In the genomic region with DNA sequence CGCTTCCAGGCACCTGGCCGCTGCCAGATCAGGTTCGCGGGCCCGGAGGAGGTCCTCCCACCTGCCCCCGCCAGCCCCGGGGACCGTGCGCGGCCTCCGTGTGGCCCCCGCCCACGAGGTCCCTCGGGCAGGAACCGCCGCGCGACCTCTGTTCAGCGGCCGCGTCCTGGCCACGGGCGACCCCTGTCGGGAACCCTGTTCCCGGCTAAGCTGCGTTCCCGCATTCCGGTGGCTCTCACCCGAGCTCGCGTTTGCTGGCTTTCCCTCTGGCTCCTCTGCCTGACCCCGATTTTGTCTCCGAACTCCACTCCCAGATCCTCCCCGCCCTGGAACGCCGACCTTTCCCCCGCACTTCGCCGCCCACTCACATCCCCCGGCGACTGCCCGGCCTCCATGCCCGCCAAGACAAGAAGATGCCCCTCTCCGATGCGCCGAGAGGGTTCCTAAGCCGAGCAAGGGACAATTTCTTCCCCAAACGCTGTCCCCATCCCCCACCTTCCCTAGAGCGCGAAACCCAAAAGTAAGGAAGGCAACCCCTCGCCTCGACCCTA, we compare ENCODE assay signal across 8 cellular contexts. TPM values are rescaled to one million over a fixed set of nuclear protein-coding genes. Genes with fewer than 3 reads are reported as not detected.
DNase-seq lines count a peak whose midpoint lies in the region; FAIRE-seq and TF ChIP-seq lines count a peak whose summit lies in the region.

No MANE protein-coding gene starts in this region.

- peak overlapping the region; percentile 74 for H2AFZ ChIP-seq in mesenchymal stem cell (ENCODE audit: low read depth, low read length)

- H2BK5ac ChIP-seq in mesenchymal stem cell (ENCODE audit: low read depth, low read length, poor library complexity, severe bottlenecking) = no peak overlapping the region

- DNase-seq in GM12891 (ENCODE audit: insufficient read length, low spot score) (peak; percentile 50), HTR-8/SVneo (ENCODE audit: insufficient read length, low spot score) (peak; percentile 60), mesenchymal stem cell (peak; percentile 54), HK-2 (ENCODE audit: unreplicated experiment) (no peak), hepatic stellate cell (ENCODE audit: low spot score) (no peak)
- peak; percentile 43 for DNase-seq in activated CD4-positive, alpha-beta T cell treated with anti-CD3 and anti-CD28 coated beads, Interleukin-2, amount 50 U/mL, for 1 hour
- no peak for DNase-seq in effector memory CD4-positive, alpha-beta T cell
- DNase-seq in stimulated activated naive CD4-positive, alpha-beta T cell treated with Interleukin-2 at 50 U/mL for 16 hours (lab: John Stamatoyannopoulos, UW) = peak; percentile 38

- no peak overlapping the region for H2AK5ac ChIP-seq in mesenchymal stem cell (ENCODE audit: low read length, severe bottlenecking)

- peaks cover 36% of the 10 kb centered on the region for H3K4me1 ChIP-seq in effector memory CD4-positive, alpha-beta T cell (ENCODE audit: control insufficient read depth, insufficient read depth, low read length, poor library complexity, severe bottlenecking)
- peaks cover 36% of the 10 kb centered on the region for H3K4me1 ChIP-seq in mesenchymal stem cell (ENCODE audit: control insufficient read depth, insufficient read depth, low read depth, low read length)

- H2BK120ac ChIP-seq in mesenchymal stem cell (ENCODE audit: low read depth, low read length) = peak overlapping the region; percentile 87

- WGBS in mesenchymal stem cell = under 1% methylated on average over 52 of the region's 52 CpGs

- H3K4me3 ChIP-seq in effector memory CD4-positive, alpha-beta T cell (ENCODE audit: insufficient read depth, low read depth, low read length, poor library complexity, severe bottlenecking) = peak overlapping the region; percentile 89
- H3K4me3 ChIP-seq in mesenchymal stem cell (ENCODE audit: insufficient read depth in 1 of 2, low read depth in 1 of 2, low read length in 2 of 2) = peak overlapping the region in 1 of 2 experiments; percentile 90

- peak overlapping the region; percentile 45 to 75 for H2BK12ac ChIP-seq in mesenchymal stem cell (ENCODE audit: low read length in 2 of 2)

- H4K8ac ChIP-seq in mesenchymal stem cell (ENCODE audit: low read length) = peak overlapping the region; percentile 90

- no peak for TF ChIP-seq POLR2A in GM12891 (IDR thresholded peaks at IDR 0.05; ENCODE audit: low read depth, low read length)

- H3K14ac ChIP-seq in mesenchymal stem cell (ENCODE audit: low read length in 2 of 2) = peak overlapping the region in 1 of 2 experiments; percentile 4

- no peaks in the 10 kb centered on the region for H3K27me3 ChIP-seq in effector memory CD4-positive, alpha-beta T cell (replicated peaks; ENCODE audit: control insufficient read depth, insufficient read depth, low read length, poor library complexity, severe bottlenecking)
- H3K27me3 ChIP-seq in mesenchymal stem cell (ENCODE audit: control insufficient read depth in 1 of 2, insufficient read depth in 1 of 2, low read length in 2 of 2) = peaks cover 26 to 69% of the 10 kb centered on the region in 2 experiments

- peak overlapping the region; percentile 65 for H2BK15ac ChIP-seq in mesenchymal stem cell (ENCODE audit: low read depth, poor library complexity, severe bottlenecking)

- peak overlapping the region; percentile 96 for H4K91ac ChIP-seq in mesenchymal stem cell (ENCODE audit: low read length)

- no peaks in the 10 kb centered on the region for H3K36me3 ChIP-seq in effector memory CD4-positive, alpha-beta T cell (ENCODE audit: control insufficient read depth, insufficient read depth, low read length)
- H3K36me3 ChIP-seq in mesenchymal stem cell (ENCODE audit: control insufficient read depth in 1 of 2, insufficient read depth in 2 of 2, low read depth in 1 of 2, low read length in 2 of 2) = peaks cover 0 to 3% of the 10 kb centered on the region in 2 experiments

- peak overlapping the region; percentile 82 to 92 for H3K18ac ChIP-seq in mesenchymal stem cell (ENCODE audit: low read depth in 1 of 2, low read length in 2 of 2)

- FAIRE-seq in GM12891 (lab: Jason Lieb, UNC) (no peak), HTR-8/SVneo (lab: Jason Lieb, UNC) (peak; percentile 16)

- H3K23ac ChIP-seq in mesenchymal stem cell (ENCODE audit: low read length in 2 of 2) = peak overlapping the region in 1 of 2 experiments; percentile 84

- H3K4me2 ChIP-seq in mesenchymal stem cell (ENCODE audit: low read length, poor library complexity, severe bottlenecking) = peak overlapping the region; percentile 58

- peak overlapping the region; percentile 92 for H3K9ac ChIP-seq in mesenchymal stem cell (ENCODE audit: low read length)

- peak overlapping the region; percentile 74 to 90 for H3K4ac ChIP-seq in mesenchymal stem cell (ENCODE audit: low read depth in 1 of 2, low read length in 2 of 2)

- H3K79me1 ChIP-seq in mesenchymal stem cell (replicated peaks; ENCODE audit: low read length, poor library complexity, severe bottlenecking) = no peaks in the 10 kb centered on the region

- H3K27ac ChIP-seq in effector memory CD4-positive, alpha-beta T cell (ENCODE audit: insufficient read depth, low read length, poor library complexity, severe bottlenecking) = peak overlapping the region; percentile 66
- no peak overlapping the region for H3K27ac ChIP-seq in mesenchymal stem cell (ENCODE audit: low read length, poor library complexity, severe bottlenecking)

- no peaks in the 10 kb centered on the region for H3K9me3 ChIP-seq in effector memory CD4-positive, alpha-beta T cell (ENCODE audit: control insufficient read depth, low read length)
- H3K9me3 ChIP-seq in mesenchymal stem cell (ENCODE audit: control insufficient read depth, low read length) = no peaks in the 10 kb centered on the region

TF ChIP-seq in GM12891, 5 proteins besides CTCF, POLR2A, EP300 and RAD21:
- no peak for TF ChIP-seq TAF1 (IDR thresholded peaks at IDR 0.05; ENCODE audit: low read depth, low read length)
- TF ChIP-seq POU2F2 (IDR thresholded peaks at IDR 0.05; ENCODE audit: low read depth, low read length) = 0 out of 2 replicates have a peak, but pooled peaks have one; percentile 18
- TF ChIP-seq PAX5 (IDR thresholded peaks at IDR 0.05; ENCODE audit: insufficient read depth, low read length, severe bottlenecking) = no peak

RNA-seq across cellular contexts. Expression of a gene that starts 2.3 kb away (rescaled TPM):
- polyA plus RNA-seq in GM12891 (2012; ENCODE audit: low read depth, missing spikeins) = 9.5 TPM
- 2.2 TPM for polyA plus RNA-seq in mesenchymal stem cell (2013, experiment 1 of 2)
- polyA plus RNA-seq in mesenchymal stem cell (2013, experiment 2 of 2) = 2.2 TPM

Comparison
In these comparisons a context has a peak if more than half of its experiments do, and no peak if none do; other contexts are left out.
1. DNase-seq: peak in GM12891 (single experiment), HTR-8/SVneo (single experiment), activated CD4-positive, alpha-beta T cell treated with anti-CD3 and anti-CD28 coated beads, Interleukin-2, amount 50 U/mL, for 1 hour (single experiment), mesenchymal stem cell (single experiment) and stimulated activated naive CD4-positive, alpha-beta T cell treated with Interleukin-2 at 50 U/mL for 16 hours (single experiment); none in effector memory CD4-positive, alpha-beta T cell (0 of 3), HK-2 (single experiment) and hepatic stellate cell (single experiment).